In genomic region chr9:115034801-115035200, GRCh38 we compare ENCODE assay signal across 13 cellular contexts.
A peak's percentile ranks its signal among the peaks of the same experiment; 100 is the strongest.
DNase-seq lines count a peak whose midpoint lies in the region; ATAC-seq and TF ChIP-seq lines count a peak whose summit lies in the region.
"Had no signal": no experiment of that assay in that cellular context is flagged by ENCODE, and none has a peak within 500 bp of the region (broad histone marks: within the 10 kb centered on the region; RNA-seq: fewer than 3 reads in every experiment).

No MANE protein-coding gene starts in this region.

- intact Hi-C loops in right cardiac atrium (cut with DNase I) (no loop called here), uterus (cut with DNase I; ENCODE audit: low total_unique reads) (no loop called here), psoas muscle (cut with DNase I) (no loop called here)

- TF ChIP-seq CTCF in right atrium auricular region (IDR thresholded peaks at IDR 0.05) (no peak), uterus (IDR thresholded peaks at IDR 0.05) (no peak), psoas muscle (IDR thresholded peaks at IDR 0.05) (no peak)

- no peaks in the 10 kb centered on the region for H3K36me3 ChIP-seq in right atrium auricular region
- no peaks in the 10 kb centered on the region for H3K36me3 ChIP-seq in uterus
- H3K36me3 ChIP-seq in psoas muscle (ENCODE audit: insufficient read depth in 1 of 2, low read depth in 1 of 2) = no peaks in the 10 kb centered on the region
- H3K36me3 ChIP-seq: adrenal gland, right lobe of liver had no signal

- DNase-seq in right cardiac atrium (no peak), right atrium auricular region (ENCODE audit: low spot score) (no peak), astrocyte of the hippocampus (ENCODE audit: low read depth, low spot score) (peak; percentile 92), kidney glomerular epithelial cell (lab: John Stamatoyannopoulos, UW) (peak; percentile 63), uterus (no peak), left lobe of liver (ENCODE audit: low spot score) (no peak), psoas muscle (no peak)
- DNase-seq: activated CD4-positive, alpha-beta T cell treated with anti-CD3 and anti-CD28 coated beads for 1 hour; adrenal gland; NCI-H2081 treated with DMSO at 0.1 percent for 48 hours; right lobe of liver had no signal

- no peak overlapping the region for H3K27ac ChIP-seq in right cardiac atrium (ENCODE audit: low read length)
- peak overlapping the region in 1 of 2 donors; percentile 56 for H3K27ac ChIP-seq in right atrium auricular region
- H3K27ac ChIP-seq in uterus = peak overlapping the region; percentile 56 to 65
- no peak overlapping the region for H3K27ac ChIP-seq in psoas muscle
- H3K27ac ChIP-seq: adrenal gland, right lobe of liver had no signal

- ATAC-seq in right cardiac atrium (peak; percentile 55 to 56), left lobe of liver (no peak), psoas muscle (no peak), HG02798 (IDR thresholded peaks at IDR 0.05; ENCODE audit: poor library complexity, unreplicated experiment) (no peak)
- ATAC-seq: right lobe of liver had no signal

- TF ChIP-seq POLR2A in uterus (IDR thresholded peaks at IDR 0.05) = no peak

- H3K9me3 ChIP-seq in right cardiac atrium (ENCODE audit: control insufficient read depth, low read length) (no peaks in the 10 kb centered on the region), right atrium auricular region (no peaks in the 10 kb centered on the region), uterus (no peaks in the 10 kb centered on the region), psoas muscle (no peaks in the 10 kb centered on the region)
- H3K9me3 ChIP-seq: adrenal gland, right lobe of liver had no signal

- H3K4me3 ChIP-seq in right cardiac atrium (ENCODE audit: low read length) (no peak overlapping the region), right atrium auricular region (no peak overlapping the region), uterus (no peak overlapping the region), psoas muscle (no peak overlapping the region)
- H3K4me3 ChIP-seq: adrenal gland, lung, right lobe of liver had no signal

- 67% methylated on average over 1 of the region's 1 CpG for WGBS in right cardiac atrium
- WGBS in psoas muscle, 3 donors = 67 to 76% (median 70%) methylated on average over 1 of the region's 1 CpG

- H3K27me3 ChIP-seq in right cardiac atrium (ENCODE audit: control insufficient read depth, insufficient read depth) (no peaks in the 10 kb centered on the region), right atrium auricular region (no peaks in the 10 kb centered on the region), uterus (no peaks in the 10 kb centered on the region), psoas muscle (ENCODE audit: insufficient read depth in 3 of 3, low read length in 2 of 3) (no peaks in the 10 kb centered on the region)
- H3K27me3 ChIP-seq: adrenal gland, right lobe of liver had no signal

- H3K4me1 ChIP-seq in right cardiac atrium (ENCODE audit: control insufficient read depth, insufficient read depth, low read length) (no peaks in the 10 kb centered on the region), right atrium auricular region (peaks cover 0 to 8% of the 10 kb centered on the region in 2 donors), uterus (no peaks in the 10 kb centered on the region), psoas muscle (no peaks in the 10 kb centered on the region)
- H3K4me1 ChIP-seq: adrenal gland, right lobe of liver had no signal

Comparison
In these comparisons a context has a peak if more than half of its experiments do, and no peak if none do; other contexts are left out.
1. ATAC-seq: peak in right cardiac atrium (2 of 2); none in left lobe of liver (single experiment), psoas muscle (0 of 4) and HG02798 (single experiment).
2. DNase-seq: peak in astrocyte of the hippocampus (single experiment) and kidney glomerular epithelial cell (single experiment); none in right cardiac atrium (0 of 3), right atrium auricular region (single experiment), uterus (0 of 2), left lobe of liver (single experiment) and psoas muscle (0 of 2).
3. H3K27ac ChIP-seq: peak in uterus (2 of 2); none in right cardiac atrium (single experiment) and psoas muscle (single experiment).